In genomic region chr14:41549821-41550597, GRCh38 we compare ENCODE assay signal across 23 cellular contexts. TPM values are rescaled to one million over a fixed set of nuclear protein-coding genes. Genes with fewer than 3 reads are reported as not detected.
A peak's percentile ranks its signal among the peaks of the same experiment; 100 is the strongest.
DNase-seq lines count a peak whose midpoint lies in the region; FAIRE-seq and TF ChIP-seq lines count a peak whose summit lies in the region.
"Had no signal": no experiment of that assay in that cellular context is flagged by ENCODE, and none has a peak within 500 bp of the region (broad histone marks: within the 10 kb centered on the region; RNA-seq: fewer than 3 reads in every experiment).

No MANE protein-coding gene starts in this region.

- DNase-seq in DMS53 (lab: John Stamatoyannopoulos, UW) (peak; percentile 38), KBM-7 (peak; percentile 0), bronchial epithelial cell (ENCODE audit: low read depth) (peak; percentile 51), kidney glomerular epithelial cell (lab: John Stamatoyannopoulos, UW) (peak; percentile 71), posterior cingulate gyrus (no peak), anterior cingulate cortex (lab: John Stamatoyannopoulos, UW) (no peak), GM13977 (ENCODE audit: low spot score) (no peak), dermis blood vessel endothelial cell (no peak)
- DNase-seq: activated CD4-positive, alpha-beta T cell treated with anti-CD3 and anti-CD28 coated beads for 36 hours; activated CD8-positive, alpha-beta memory T cell treated with anti-CD3 and anti-CD28 coated beads, Interleukin-2, amount 50 U/mL, for 4 hours; activated gamma-delta T cell; BE2C; Calu3; GF-D8; left lung; NCI-H2081; NCI-H526; OCI-M1; ovary; stimulated activated CD4-positive, alpha-beta T cell treated with anti-CD3 and anti-CD28 coated beads, Interleukin-4, amount 100 ng/mL, for 1 hour; testis had no signal

- in situ Hi-C loops in KBM-7 (cut with MboI; ENCODE audit: low pct_unique_long_range_greater_than_20kb, low sequenced_read_pairs) (no loop called here), GM13977 (cut with MboI; ENCODE audit: low pct_unique_long_range_greater_than_20kb, low sequenced_read_pairs, unreplicated experiment) (no loop called here)

- H3K27me3 ChIP-seq in bronchial epithelial cell (ENCODE audit: control insufficient read depth, insufficient read depth, low read length) = no peaks in the 10 kb centered on the region
- H3K27me3 ChIP-seq: BE2C, left lung, ovary, testis had no signal

- H3K4me3 ChIP-seq in bronchial epithelial cell (ENCODE audit: low read depth, low read length) = no peak overlapping the region
- H3K4me3 ChIP-seq: left lung, ovary, SK-N-MC, testis had no signal

- intact Hi-C loops in posterior cingulate gyrus (cut with DNase I) = no loop called here

- no peak for FAIRE-seq in bronchial epithelial cell (lab: Jason Lieb, UNC)
- FAIRE-seq: GM12891 had no signal

- no peaks in the 10 kb centered on the region for H3K36me3 ChIP-seq in bronchial epithelial cell (ENCODE audit: control insufficient read depth, insufficient read depth, low read length)
- H3K36me3 ChIP-seq: BE2C, left lung, ovary had no signal

- no peak for TF ChIP-seq CTCF in bronchial epithelial cell (IDR thresholded peaks at IDR 0.05; ENCODE audit: insufficient read depth, low read length, severe bottlenecking)
- TF ChIP-seq CTCF in GM13977 (IDR thresholded peaks at IDR 0.05; ENCODE audit: extremely low read depth, insufficient read depth, missing control alignments) = no peak

RNA-seq across cellular contexts. Expression of gene LRFN5, which starts 56.7 kb away (rescaled TPM):
- total RNA-seq in bronchial epithelial cell (under 0.01 and 0.13 TPM in 2 replicates), dermis blood vessel endothelial cell (not detected in 2 replicates)
- total RNA-seq: activated CD4-positive, alpha-beta T cell treated with anti-CD3 and anti-CD28 coated beads for 36 hours; Calu3 had no signal

Comparison
In these comparisons a context has a peak if more than half of its experiments do, and no peak if none do; other contexts are left out.
1. DNase-seq: peak in DMS53 (single experiment), KBM-7 (single experiment), bronchial epithelial cell (single experiment) and kidney glomerular epithelial cell (single experiment); none in posterior cingulate gyrus (0 of 10), anterior cingulate cortex (0 of 58), GM13977 (single experiment) and dermis blood vessel endothelial cell (single experiment).